In the genomic region with DNA sequence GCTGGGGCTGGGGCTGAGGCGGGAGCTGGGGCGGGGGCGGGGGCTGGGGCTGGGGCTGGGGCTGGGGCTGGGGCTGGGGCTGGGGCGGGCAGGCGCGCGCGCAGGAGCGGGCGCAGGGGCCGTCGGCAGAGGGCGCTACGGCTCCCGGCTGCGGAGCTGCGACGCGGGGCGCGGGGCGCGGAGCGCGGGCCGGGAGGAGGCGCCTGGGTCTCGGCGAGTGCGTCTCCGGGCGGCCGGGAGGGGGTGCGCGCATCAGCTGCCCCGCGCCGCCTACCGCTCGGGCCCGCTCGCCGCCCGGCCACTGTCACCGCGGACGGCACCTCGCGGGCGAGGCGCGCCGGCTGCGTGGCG, we compare ENCODE assay signal across 9 cellular contexts. TPM values are rescaled to one million over a fixed set of nuclear protein-coding genes. Genes with fewer than 3 reads are reported as not detected.
DNase-seq lines count a peak whose midpoint lies in the region; ATAC-seq and TF ChIP-seq lines count a peak whose summit lies in the region.
"Had no signal": no experiment of that assay in that cellular context is flagged by ENCODE, and none has a peak within 500 bp of the region (broad histone marks: within the 10 kb centered on the region; RNA-seq: fewer than 3 reads in every experiment).

No MANE protein-coding gene starts in this region.

- H3K36me3 Mint-ChIP-seq in activated naive CD8-positive, alpha-beta T cell treated with anti-CD3 and anti-CD28 coated beads for 36 hours, result no peaks in the 10 kb centered on the region

- DNase-seq in GM10248 (ENCODE audit: extremely low spot score) (peak; percentile 78), OCI-M1 (lab: John Stamatoyannopoulos, UW) (peak; percentile 0), left cardiac atrium (peak; percentile 75), skeletal muscle cell (ENCODE audit: low read depth) (no peak), cortex of kidney (lab: John Stamatoyannopoulos, UW) (no peak), gastrocnemius medialis (no peak)
- peak; percentile 63 for DNase-seq in activated naive CD8-positive, alpha-beta T cell treated with anti-CD3 and anti-CD28 coated beads for 36 hours

- TF ChIP-seq CTCF in GM10248 (IDR thresholded peaks at IDR 0.05; ENCODE audit: control extremely low read depth, extremely low read depth, low read depth, missing control alignments), result peak; percentile 65
- TF ChIP-seq CTCF in gastrocnemius medialis (IDR thresholded peaks at IDR 0.05 in 4 of 5, conservative IDR thresholded peaks at IDR 0.05 in 1 of 5), result no peak

- H3K4me3 Mint-ChIP-seq in activated naive CD8-positive, alpha-beta T cell treated with anti-CD3 and anti-CD28 coated beads for 36 hours, result no peak overlapping the region

- H3K36me3 ChIP-seq in gastrocnemius medialis, result no peaks in the 10 kb centered on the region

- H3K4me1 Mint-ChIP-seq in activated naive CD8-positive, alpha-beta T cell treated with anti-CD3 and anti-CD28 coated beads for 36 hours, result peaks cover 2% of the 10 kb centered on the region

- intact Hi-C loops in left cardiac atrium (cut with DNase I) (loop anchor here (2.0 to 10.0 kb wide), 5 partner anchors 138 to 548 kb away; no protein-coding TSS in a partner anchor), gastrocnemius medialis (cut with DNase I; ENCODE audit: low total_unique reads) (no loop called here)

- CTCF ChIA-PET in GM10248 (lab: Yijun Ruan, JAX), result interaction anchor here (0.7 to 2.1 kb wide), 9 partner anchors 13 to 653 kb away, joined by 3 to 7 read pairs (median 3); no protein-coding TSS in a partner anchor

- H3K9me3 ChIP-seq in gastrocnemius medialis, result peaks cover 0 to 15% (median 0%) of the 10 kb centered on the region in 3 donors

- H3K27ac ChIP-seq in gastrocnemius medialis, result no peak overlapping the region
- H3K27ac ChIP-seq: skin epidermis had no signal

- H3K4me3 ChIP-seq in skeletal muscle cell (ENCODE audit: low read depth, low read length) (peak overlapping the region; percentile 36), gastrocnemius medialis (no peak overlapping the region)

- H3K27me3 ChIP-seq in gastrocnemius medialis, result peaks cover 41 to 56% (median 45%) of the 10 kb centered on the region in 3 donors

- H3K4me1 ChIP-seq in gastrocnemius medialis, result peaks cover 0 to 4% of the 10 kb centered on the region in 2 donors

- peaks cover 5% of the 10 kb centered on the region for H3K9me3 Mint-ChIP-seq in activated naive CD8-positive, alpha-beta T cell treated with anti-CD3 and anti-CD28 coated beads for 36 hours

- peak; percentile 76 for ATAC-seq in HG02759 (IDR thresholded peaks at IDR 0.05; ENCODE audit: unreplicated experiment)
- peak; percentile 91 to 93 for ATAC-seq in left cardiac atrium
- no peak for ATAC-seq in gastrocnemius medialis

- in situ Hi-C loops in gastrocnemius medialis (cut with MboI; ENCODE audit: low sequenced_read_pairs in 4 of 4), result no loop called here

- no peak overlapping the region for H3K27ac Mint-ChIP-seq in activated naive CD8-positive, alpha-beta T cell treated with anti-CD3 and anti-CD28 coated beads for 36 hours

- H3K27me3 Mint-ChIP-seq in activated naive CD8-positive, alpha-beta T cell treated with anti-CD3 and anti-CD28 coated beads for 36 hours, result peaks cover 74% of the 10 kb centered on the region

- POLR2A ChIA-PET in GM10248 (lab: Yijun Ruan, JAX), result no interaction called here

- no peak for TF ChIP-seq POLR2A in gastrocnemius medialis (IDR thresholded peaks at IDR 0.05)

RNA-seq across cellular contexts. Expression of a gene that starts 0.4 kb away (rescaled TPM):
- total RNA-seq in activated naive CD8-positive, alpha-beta T cell treated with anti-CD3 and anti-CD28 coated beads for 36 hours, result not detected
- 10 to 100 TPM; 22.8 to 52.4 TPM for total RNA-seq in left cardiac atrium
- 1 to 10 TPM in 1 of 4 donors, under 1 TPM in 2, not detected in 1; 0.20 to 1.6 (median 0.25) TPM for total RNA-seq in gastrocnemius medialis

Comparison
In these comparisons a context has a peak if more than half of its experiments do, and no peak if none do; other contexts are left out.
1. DNase-seq: peak in GM10248 (single experiment), OCI-M1 (single experiment), activated naive CD8-positive, alpha-beta T cell treated with anti-CD3 and anti-CD28 coated beads for 36 hours (single experiment) and left cardiac atrium (single experiment); none in skeletal muscle cell (single experiment), cortex of kidney (single experiment) and gastrocnemius medialis (0 of 2).
2. ATAC-seq: peak in HG02759 (single experiment) and left cardiac atrium (2 of 2); none in gastrocnemius medialis (0 of 2).
3. RNA of a gene that starts 0.4 kb away (total RNA-seq): 22.8 to 52.4 TPM in left cardiac atrium; 0.20 to 1.6 TPM in gastrocnemius medialis and not detected in activated naive CD8-positive, alpha-beta T cell treated with anti-CD3 and anti-CD28 coated beads for 36 hours; every median in the first group is over 4 times any median in the second.